12 cellular contexts compared by ENCODE assay signal in genomic region chr7:90322837-90323236, GRCh38. TPM values are rescaled to one million over a fixed set of nuclear protein-coding genes. Genes with fewer than 3 reads are reported as not detected.
"Had no signal": no experiment of that assay in that cellular context is flagged by ENCODE, and none has a peak within 500 bp of the region (broad histone marks: within the 10 kb centered on the region; RNA-seq: fewer than 3 reads in every experiment).

No MANE protein-coding gene starts in this region.

- H2AFZ ChIP-seq: GM23248, GM23338 had no signal

- H3K9me3 ChIP-seq: HAP-1 had no signal

- ATAC-seq: GM23338, HCT116 had no signal

- H3K4me3 ChIP-seq: GM23248, GM23338, HAP-1 had no signal

- H3K9ac ChIP-seq: GM23248 had no signal

- H3K4me2 ChIP-seq: GM23338 had no signal

- H3K36me3 ChIP-seq: HAP-1 had no signal

- FAIRE-seq: H1, H54 had no signal

- DNase-seq: GM23248, GOT3, H7, H9, HCEC 1CT, HFFc6 had no signal

- H3K27ac ChIP-seq: GM23248 had no signal

RNA-seq across cellular contexts. Expression of gene FAM237B, which starts 1.7 kb away (rescaled TPM):
- total RNA-seq: GM23248, H1, H4, H7, H9, HFFc6 had no signal
- polyA plus RNA-seq: H1 had no signal
